28 cellular contexts compared by ENCODE assay signal in genomic region chr20:47004179-47004578, GRCh38.
"Had no signal": no experiment of that assay in that cellular context is flagged by ENCODE, and none has a peak within 500 bp of the region (broad histone marks: within the 10 kb centered on the region; RNA-seq: fewer than 3 reads in every experiment).

No MANE protein-coding gene starts in this region.

- H3K27ac ChIP-seq: neural progenitor cell, ovary, parathyroid adenoma, psoas muscle, right lobe of liver, sigmoid colon, stomach, thoracic aorta, thyroid gland, tibial nerve, upper lobe of left lung, vagina had no signal

- H3K4me1 ChIP-seq: neural progenitor cell, psoas muscle, right lobe of liver, sigmoid colon, tibial nerve, upper lobe of left lung, vagina had no signal

- H3K4me1 Mint-ChIP-seq: stimulated activated effector memory CD8-positive, alpha-beta T cell treated with anti-CD3 and anti-CD28 coated beads, Interleukin-12 subunit alpha, Interleukin-12 subunit beta, amount 100 ng/mL, for 72 hours; stimulated activated naive B cell treated with anti-CD40 and anti-IgM and Interleukin-4, amounts not matched to agents 10 μg/mL and 1 μg/mL and 100 μg/mL, for 72 hours had no signal

- H3K36me3 ChIP-seq: neural progenitor cell, ovary, right lobe of liver, sigmoid colon, thoracic aorta, upper lobe of left lung, vagina had no signal

- DNase-seq: occipital lobe; ovary; posterior cingulate gyrus; psoas muscle; right cardiac atrium; right lobe of liver; sigmoid colon; small intestine; stimulated activated CD4-positive, alpha-beta T cell treated with anti-CD3 and anti-CD28 coated beads, Interleukin-15, amount 100 ng/mL, for 24 hours; stimulated activated CD4-positive, alpha-beta T cell treated with anti-CD3 and anti-CD28 coated beads, Interleukin-2, amount 100 ng/mL, for 24 hours; stimulated activated CD4-positive, alpha-beta T cell treated with anti-CD3 and anti-CD28 coated beads, Interleukin-2, amount 100 ng/mL, for 48 hours; stimulated activated CD4-positive, alpha-beta T cell treated with anti-CD3 and anti-CD28 coated beads, Interleukin-4, amount 100 ng/mL, for 24 hours; stimulated activated naive B cell treated with anti-CD40 and anti-IgM and Interleukin-4, amounts not matched to agents 10 μg/mL and 1 μg/mL and 100 μg/mL, for 72 hours; stimulated activated naive CD4-positive, alpha-beta T cell treated with Interleukin-2 at 50 U/mL for 16 hours; stomach; thyroid gland; trophoblast cell; upper lobe of left lung had no signal

- H3K4me3 Mint-ChIP-seq: nephron; stimulated activated effector memory CD8-positive, alpha-beta T cell treated with anti-CD3 and anti-CD28 coated beads, Interleukin-12 subunit alpha, Interleukin-12 subunit beta, amount 100 ng/mL, for 72 hours; stimulated activated naive B cell treated with anti-CD40 and anti-IgM and Interleukin-4, amounts not matched to agents 10 μg/mL and 1 μg/mL and 100 μg/mL, for 72 hours; stimulated activated naive CD8-positive, alpha-beta T cell treated with anti-CD3 and anti-CD28 coated beads, Interleukin-15, Interleukin-2, amounts not matched to agents 100 ng/mL and 50 ng/mL, for 24 hours had no signal

- ATAC-seq: psoas muscle; right cardiac atrium; right lobe of liver; stimulated activated effector memory CD8-positive, alpha-beta T cell treated with anti-CD3 and anti-CD28 coated beads, Interleukin-12 subunit alpha, Interleukin-12 subunit beta, amount 100 ng/mL, for 72 hours; stimulated activated naive B cell treated with anti-CD40 and anti-IgM and Interleukin-4, amounts not matched to agents 10 μg/mL and 1 μg/mL and 100 μg/mL, for 72 hours had no signal

- H3K36me3 Mint-ChIP-seq: neural progenitor cell; stimulated activated effector memory CD8-positive, alpha-beta T cell treated with anti-CD3 and anti-CD28 coated beads, Interleukin-12 subunit alpha, Interleukin-12 subunit beta, amount 100 ng/mL, for 72 hours; stimulated activated naive B cell treated with anti-CD40 and anti-IgM and Interleukin-4, amounts not matched to agents 10 μg/mL and 1 μg/mL and 100 μg/mL, for 72 hours had no signal

- H3K4me2 ChIP-seq: neural progenitor cell had no signal

- H2AFZ ChIP-seq: neural progenitor cell, parathyroid adenoma had no signal

- FAIRE-seq: small intestine, urothelium cell line had no signal

- H3K9me3 ChIP-seq: psoas muscle, right lobe of liver, sigmoid colon, thoracic aorta, thyroid gland, vagina had no signal

- H3K27me3 ChIP-seq: ovary, right lobe of liver, thyroid gland, tibial nerve, upper lobe of left lung, vagina had no signal

- H3K9ac ChIP-seq: neural progenitor cell, parathyroid adenoma had no signal

- H3K27ac Mint-ChIP-seq: nephron; neural progenitor cell; progenitor cell of endocrine pancreas; stimulated activated effector memory CD8-positive, alpha-beta T cell treated with anti-CD3 and anti-CD28 coated beads, Interleukin-12 subunit alpha, Interleukin-12 subunit beta, amount 100 ng/mL, for 72 hours; stimulated activated naive B cell treated with anti-CD40 and anti-IgM and Interleukin-4, amounts not matched to agents 10 μg/mL and 1 μg/mL and 100 μg/mL, for 72 hours; stimulated activated naive CD8-positive, alpha-beta T cell treated with anti-CD3 and anti-CD28 coated beads, Interleukin-15, Interleukin-2, amounts not matched to agents 100 ng/mL and 50 ng/mL, for 24 hours had no signal

- H3K4me3 ChIP-seq: neural progenitor cell, ovary, psoas muscle, right lobe of liver, sigmoid colon, stomach, thoracic aorta, thyroid gland, tibial nerve, upper lobe of left lung, vagina had no signal
